11 cellular contexts compared by ENCODE assay signal in the genomic region with DNA sequence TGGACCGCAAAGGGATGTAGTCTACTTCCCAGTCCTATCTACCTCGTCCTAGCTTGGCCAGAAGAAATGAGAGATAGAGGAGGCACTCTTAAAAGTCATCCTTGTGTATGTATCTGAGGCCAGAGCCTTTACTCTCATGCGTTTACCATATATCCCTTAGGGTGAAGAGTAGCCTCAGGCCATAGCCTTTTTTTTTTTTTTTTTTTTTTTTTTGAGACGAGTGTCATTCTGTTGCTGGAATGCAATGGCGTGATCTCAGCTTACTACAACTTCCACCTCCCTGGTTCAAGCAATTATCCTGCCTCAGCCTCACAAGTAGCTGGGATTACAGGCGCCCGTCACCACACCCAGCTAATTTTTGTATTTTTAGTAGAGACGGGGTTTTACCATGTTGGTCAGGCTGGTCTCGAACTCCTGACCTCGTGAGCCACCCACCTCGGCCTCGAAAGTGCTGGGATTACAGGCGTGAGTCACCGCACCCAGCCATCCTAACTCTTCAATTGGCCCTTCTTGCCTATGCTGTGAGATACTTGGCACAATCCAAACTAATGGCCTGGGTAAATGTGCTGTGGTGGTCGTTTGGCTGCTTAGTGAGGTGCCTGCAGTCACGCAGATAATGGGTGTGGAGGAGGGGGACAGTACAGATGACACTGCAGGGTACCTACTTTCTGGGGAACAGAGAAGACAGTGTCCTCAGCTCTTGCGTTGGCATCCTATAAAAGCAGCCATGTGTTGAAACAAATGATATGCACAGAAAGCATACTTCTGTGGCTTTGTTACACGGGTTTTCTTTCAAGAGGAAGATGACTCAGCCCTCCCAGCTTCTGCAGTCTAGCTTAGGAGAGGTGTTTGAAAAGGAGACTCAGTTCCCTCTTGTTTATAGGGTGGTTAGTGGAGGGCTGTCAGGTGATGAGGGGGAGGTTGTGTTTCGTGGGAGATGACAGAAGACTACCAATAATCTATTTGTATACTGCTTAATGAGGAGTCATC. TPM values are rescaled to one million over a fixed set of nuclear protein-coding genes. Genes with fewer than 3 reads are reported as not detected.
A peak's percentile ranks its signal among the peaks of the same experiment; 100 is the strongest.
DNase-seq lines count a peak whose midpoint lies in the region; ATAC-seq, FAIRE-seq and TF ChIP-seq lines count a peak whose summit lies in the region.
"Had no signal": no experiment of that assay in that cellular context is flagged by ENCODE, and none has a peak within 500 bp of the region (broad histone marks: within the 10 kb centered on the region; RNA-seq: fewer than 3 reads in every experiment).

No MANE protein-coding gene starts in this region.

- H3K27me3 ChIP-seq in HUES6 (ENCODE audit: control insufficient read depth, insufficient read depth, low read length): no peaks in the 10 kb centered on the region
- no peaks in the 10 kb centered on the region for H3K27me3 ChIP-seq in K562 (ENCODE audit: control insufficient read depth in 2 of 2, insufficient read depth in 2 of 2, low read length in 2 of 2)
- H3K27me3 ChIP-seq in WERI-Rb-1 (ENCODE audit: insufficient read depth, low read depth, severe bottlenecking): peaks cover 3% of the 10 kb centered on the region
- H3K27me3 ChIP-seq: spleen had no signal

- H3K36me3 Mint-ChIP-seq in nephron (ENCODE audit: low read depth): peaks cover 16% of the 10 kb centered on the region

- H3K4me1 Mint-ChIP-seq in nephron: peaks cover 14% of the 10 kb centered on the region

- TF ChIP-seq POLR2A in K562 (conservative IDR thresholded peaks at IDR 0.05): no peak

- peaks cover 2% of the 10 kb centered on the region; the same call in 1 of the 2 replicates for H3K9me3 ChIP-seq in HUES6 (ENCODE audit: control insufficient read depth, insufficient read depth, low read depth, low read length)
- H3K9me3 ChIP-seq in K562 (replicated peaks; ENCODE audit: control insufficient read depth, insufficient read depth, low read depth, low read length): no peaks in the 10 kb centered on the region
- H3K9me3 ChIP-seq in WERI-Rb-1 (ENCODE audit: severe bottlenecking): no peaks in the 10 kb centered on the region
- H3K9me3 ChIP-seq: spleen had no signal

- no peak overlapping the region for H3K4me3 ChIP-seq in HUES6 (ENCODE audit: low read depth, low read length)
- no peak overlapping the region for H3K4me3 ChIP-seq in K562
- no peak overlapping the region for H3K4me3 ChIP-seq in WERI-Rb-1 (ENCODE audit: low read depth, low read length)
- H3K4me3 ChIP-seq: spleen had no signal

- peaks cover 5% of the 10 kb centered on the region for H3K9me3 Mint-ChIP-seq in nephron

- H3K27ac Mint-ChIP-seq in nephron: peak overlapping the region in 2 of 3 experiments; percentile 67 to 91

- no peak for FAIRE-seq in K562 (lab: Jason Lieb, UNC)
- FAIRE-seq: kidney had no signal

- no peak for TF ChIP-seq RAD21 in K562 (CRISPR knock-in tag; conservative IDR thresholded peaks at IDR 0.05 in 1 of 2, IDR thresholded peaks at IDR 0.05 in 1 of 2)

- no peaks in the 10 kb centered on the region for H4K20me1 ChIP-seq in K562 (replicated peaks; ENCODE audit: control insufficient read depth, insufficient read depth, low read length)

- WGBS in K562 (ENCODE audit: insufficient coverage, low coverage, missing lambda C conversion rate): 49% methylated on average over 8 of the region's 19 CpGs

- CTCF ChIA-PET in K562 (lab: Yijun Ruan, JAX; ENCODE audit: low intra/inter-chr PET ratio): no interaction called here

- H3K4me3 Mint-ChIP-seq in nephron: no peak overlapping the region

- no peaks in the 10 kb centered on the region for H3K79me2 ChIP-seq in K562 (ENCODE audit: control insufficient read depth, insufficient read depth, low read length)

- no peak overlapping the region for H2AFZ ChIP-seq in K562 (ENCODE audit: low read depth, low read length)

- TF ChIP-seq CTCF in K562 (IDR thresholded peaks at IDR 0.05 in 2 of 3, conservative IDR thresholded peaks at IDR 0.05 in 1 of 3; ENCODE audit: insufficient read depth in 2 of 3, low read depth in 1 of 3, low read length in 3 of 3): no peak
- TF ChIP-seq CTCF in nephron (IDR thresholded peaks at IDR 0.05; ENCODE audit: unreplicated experiment in 3 of 3): no peak
- TF ChIP-seq CTCF in WERI-Rb-1 (IDR thresholded peaks at IDR 0.05; ENCODE audit: low read depth, low read length): no peak

- in situ Hi-C loops in K562 (cut with MboI): no loop called here

- H3K27ac ChIP-seq in HUES6 (ENCODE audit: low read depth, low read length) (peak overlapping the region; percentile 40; the same call in 1 of the 2 replicates), K562 (ENCODE audit: extremely low read depth, low read depth, low read length) (peak overlapping the region; percentile 51; the same call in 1 of the 3 replicates), WERI-Rb-1 (no peak overlapping the region)
- H3K27ac ChIP-seq: spleen had no signal

- POLR2A ChIA-PET in K562 (lab: Yijun Ruan, JAX): interaction anchor here (0.5 to 1.0 kb wide), 3 partner anchors 17 to 961 kb away, joined by 3 read pairs; no protein-coding TSS in a partner anchor

- ATAC-seq in K562: peak; percentile 29; the same call in 2 of the 3 replicates
- ATAC-seq in GM21529 (IDR thresholded peaks at IDR 0.05; ENCODE audit: unreplicated experiment): no peak

- BruUV-seq in K562 (replicated peaks; lab: Mats Ljungman, UMichigan): no TSS peak

- no peaks in the 10 kb centered on the region for H3K27me3 Mint-ChIP-seq in nephron (ENCODE audit: low read depth)

- no peak for TF ChIP-seq EP300 in K562 (IDR thresholded peaks at IDR 0.05; ENCODE audit: low read length)

- H3K4me1 ChIP-seq in HUES6 (ENCODE audit: control insufficient read depth, insufficient read depth, low read length) (peaks cover 47% of the 10 kb centered on the region), K562 (replicated peaks in 1 of 2; ENCODE audit: control insufficient read depth in 2 of 2, insufficient read depth in 2 of 2, low read length in 2 of 2) (peaks cover 0 to 18% of the 10 kb centered on the region in 2 experiments; a peak in 4 of 5 replicates)
- H3K4me1 ChIP-seq: spleen had no signal

- peak overlapping the region; percentile 25 for H3K9ac ChIP-seq in HUES6 (ENCODE audit: low read length)
- no peak overlapping the region for H3K9ac ChIP-seq in K562 (ENCODE audit: insufficient read depth in 1 of 2, low read depth in 2 of 2, low read length in 2 of 2)

- H3K36me3 ChIP-seq in HUES6 (ENCODE audit: control insufficient read depth, insufficient read depth, low read length): peaks cover 17% of the 10 kb centered on the region
- peaks cover 29% of the 10 kb centered on the region; the same call in 2 of the 3 replicates for H3K36me3 ChIP-seq in K562 (ENCODE audit: control insufficient read depth, insufficient read depth, low read length)
- H3K36me3 ChIP-seq in WERI-Rb-1: peaks cover 4% of the 10 kb centered on the region; the same call in 1 of the 2 replicates

- DNase-seq in EL: peak; percentile 65
- peak in 2 of 4 experiments; percentile 16 to 23 for DNase-seq in K562 (ENCODE audit: extremely low read depth in 1 of 4, low spot score in 3 of 4)
- DNase-seq in WERI-Rb-1: no peak
- no peak for DNase-seq in RPMI8226
- DNase-seq: kidney, spleen had no signal

- no peaks in the 10 kb centered on the region for H3K9me1 ChIP-seq in K562 (ENCODE audit: control insufficient read depth, insufficient read depth, low read length)

- H3K4me2 ChIP-seq in K562 (ENCODE audit: insufficient read depth, low read length): no peak overlapping the region

- intact Hi-C loops in K562 (cut with micrococcal nuclease): no loop called here

TF ChIP-seq in K562, 482 proteins besides CTCF, POLR2A, EP300 and RAD21 (continues in another document):
- TF ChIP-seq ZNF24 (IDR thresholded peaks at IDR 0.05) (no peak), DMBX1 (CRISPR knock-in tag; IDR thresholded peaks at IDR 0.05; ENCODE audit: borderline replicate concordance) (no peak), ARID2 (IDR thresholded peaks at IDR 0.05) (no peak)

RNA-seq across cellular contexts. Expression of gene DGAT2L6, which starts 10.4 kb away (rescaled TPM):
- total RNA-seq in K562 (2011; cell fraction: chromatin; rRNA removed; ENCODE audit: low replicate concordance): not detected in 2 replicates
- total RNA-seq in K562 (2011; cell fraction: nucleolus; rRNA removed): not detected in 2 replicates
- total RNA-seq in K562 (2011; cell fraction: nucleoplasm; rRNA removed): not detected in 2 replicates
- total RNA-seq in K562 (2014; rRNA removed) (not detected in 2 replicates), K562 (2014; rRNA removed; fragmentation: Illumina TruSeq; extraction: Trizol) (not detected in 2 replicates), K562 (2015; rRNA removed; fragmentation: Illumina TruSeq; extraction: Trizol) (not detected in 2 replicates), K562 (2021) (not detected in 2 replicates)
- polyA plus RNA-seq in K562 (2011; rRNA removed) (not detected in 2 replicates), K562 (2014; fragmentation: Illumina TruSeq; extraction: Trizol) (not detected in 2 replicates), K562 (2014; fragmentation: Nextera tagmentation; extraction: Ambion mirVana) (not detected), K562 (2014; rRNA removed) (not detected in 2 replicates)
- not detected in 2 replicates for polyA plus RNA-seq in K562 (2011; cell fraction: cytosol; rRNA removed)
- polyA plus RNA-seq in K562 (2011; cell fraction: nucleus; rRNA removed): not detected in 2 replicates
- polyA plus RNA-seq in K562 (2012): not detected in 2 replicates
- not detected in 2 replicates for polyA minus RNA-seq in K562 (2011; rRNA and poly(A)+ RNA removed)
- polyA minus RNA-seq in K562 (2011; cell fraction: cytosol; rRNA and poly(A)+ RNA removed): not detected in 2 replicates
- not detected in 2 replicates for polyA minus RNA-seq in K562 (2011; cell fraction: nucleus; rRNA and poly(A)+ RNA removed)
- total RNA-seq: kidney; spleen; T-helper 2 cell treated with Interferon-gamma antibody and Interleukin-4, amounts not matched to agents 100 ng/mL and 5 ng/mL, for 36 hours; temporal lobe had no signal
- polyA plus RNA-seq: spleen had no signal

RNA-seq across cellular contexts. Expression of gene IGBP1, which starts 33.6 kb away (rescaled TPM):
- total RNA-seq in K562 (2011; cell fraction: chromatin; rRNA removed; ENCODE audit: low replicate concordance): 12.5 and 13.5 TPM in 2 replicates
- total RNA-seq in K562 (2011; cell fraction: nucleolus; rRNA removed): 14.3 and 15.3 TPM in 2 replicates
- 15.7 and 19.6 TPM in 2 replicates for total RNA-seq in K562 (2011; cell fraction: nucleoplasm; rRNA removed)
- 42.4 and 47.3 TPM in 2 replicates for total RNA-seq in K562 (2014; rRNA removed)
- total RNA-seq in K562 (2014; rRNA removed; fragmentation: Illumina TruSeq; extraction: Trizol): 48.2 and 55.2 TPM in 2 replicates
- 35.3 and 36.6 TPM in 2 replicates for total RNA-seq in K562 (2015; rRNA removed; fragmentation: Illumina TruSeq; extraction: Trizol)
- 37.3 and 40.3 TPM in 2 replicates for total RNA-seq in K562 (2021)
- 83.1 and 91.8 TPM in 2 replicates for polyA plus RNA-seq in K562 (2011; rRNA removed)
- 37.3 and 61.2 TPM in 2 replicates for polyA plus RNA-seq in K562 (2011; cell fraction: cytosol; rRNA removed)
- 14.7 and 27.9 TPM in 2 replicates for polyA plus RNA-seq in K562 (2011; cell fraction: nucleus; rRNA removed)
- polyA plus RNA-seq in K562 (2012): 40.0 and 95.2 TPM in 2 replicates
- 55.0 and 58.4 TPM in 2 replicates for polyA plus RNA-seq in K562 (2014; fragmentation: Illumina TruSeq; extraction: Trizol)
- polyA plus RNA-seq in K562 (2014; fragmentation: Nextera tagmentation; extraction: Ambion mirVana): 10 to 100 TPM; 79.3 to 91.5 TPM
- polyA plus RNA-seq in K562 (2014; rRNA removed): 41.2 and 52.8 TPM in 2 replicates
- 62.9 and 98.2 TPM in 2 replicates for polyA minus RNA-seq in K562 (2011; rRNA and poly(A)+ RNA removed)
- polyA minus RNA-seq in K562 (2011; cell fraction: cytosol; rRNA and poly(A)+ RNA removed): 17.2 and 22.7 TPM in 2 replicates
- polyA minus RNA-seq in K562 (2011; cell fraction: nucleus; rRNA and poly(A)+ RNA removed): 8.8 and 13.3 TPM in 2 replicates
